Comparison of ENCODE assay signal across 9 cellular contexts in genomic region chr6:16494781-16495180, GRCh38.
A peak's percentile ranks its signal among the peaks of the same experiment; 100 is the strongest.
DNase-seq lines count a peak whose midpoint lies in the region; ATAC-seq, FAIRE-seq and TF ChIP-seq lines count a peak whose summit lies in the region.
"Had no signal": no experiment of that assay in that cellular context is flagged by ENCODE, and none has a peak within 500 bp of the region (broad histone marks: within the 10 kb centered on the region; RNA-seq: fewer than 3 reads in every experiment).

No MANE protein-coding gene starts in this region.

- POLR2A ChIA-PET in GM12878 (lab: Charles Lee) = interaction anchor here (0.7 to 13.1 kb wide), 4 partner anchors 8 to 20 kb away, joined by 3 to 256 read pairs (median 50); no protein-coding TSS in a partner anchor

- CTCF ChIA-PET in GM12878 (lab: Yijun Ruan, JAX) = interaction anchor here (1.1 to 17.6 kb wide), 9 partner anchors 11 to 267 kb away, joined by 4 to 203 read pairs (median 8); partner anchors contain the start of gene ATXN1

- TF ChIP-seq EP300 in GM12878 (IDR thresholded peaks at IDR 0.05; ENCODE audit: borderline replicate concordance in 1 of 2, control insufficient read depth in 1 of 2, low read depth in 2 of 2, low read length in 2 of 2) = peak in 1 of 2 experiments; percentile 87; a peak in 3 of 4 replicates
- TF ChIP-seq EP300 in tibial nerve (IDR thresholded peaks at IDR 0.05) = no peak

- peak; percentile 60 for ATAC-seq in HG03439 (IDR thresholded peaks at IDR 0.05; ENCODE audit: unreplicated experiment)
- peak; percentile 75 for ATAC-seq in GM12878
- no peak for ATAC-seq in gastrocnemius medialis

- peaks cover 60% of the 10 kb centered on the region for H3K4me1 ChIP-seq in GM12878 (ENCODE audit: control insufficient read depth, insufficient read depth, low read length)
- H3K4me1 ChIP-seq in tibial nerve = peaks cover 0 to 6% (median 2%) of the 10 kb centered on the region in 4 donors
- peaks cover 4 to 8% of the 10 kb centered on the region in 2 donors for H3K4me1 ChIP-seq in gastrocnemius medialis

- H3K4me2 ChIP-seq in GM12878 (ENCODE audit: control insufficient read depth, insufficient read depth) = peak overlapping the region; percentile 69

- H3K4me3 ChIP-seq in GM12878 (peak overlapping the region; percentile 3; the same call in 1 of the 2 replicates), tibial nerve (no peak overlapping the region), gastrocnemius medialis (no peak overlapping the region)

- 0% methylated on average over 3 of the region's 3 CpGs for WGBS in GM12878 (ENCODE audit: insufficient coverage, insufficient replicate concordance, low lambda C conversion rate, missing lambda C conversion rate)
- 75 to 87% methylated on average over 3 of the region's 3 CpGs for WGBS in tibial nerve, 2 donors

- no TSS peak for BruUV-seq in GM12878 (replicated peaks; lab: Mats Ljungman, UMichigan)

- intact Hi-C loops in GM12878 (cut with micrococcal nuclease; ENCODE audit: unreplicated experiment) (loop anchor here (5.0 to 10.0 kb wide), 3 partner anchors 98 to 470 kb away; partner anchors contain the start of gene ATXN1), gastrocnemius medialis (cut with DNase I; ENCODE audit: low total_unique reads) (no loop called here)

- H2AFZ ChIP-seq in GM12878 (ENCODE audit: control insufficient read depth, low read depth, low read length) = peak overlapping the region; percentile 10; the same call in 1 of the 2 replicates

- no peaks in the 10 kb centered on the region; a peak in 1 of 4 replicates for H3K36me3 ChIP-seq in GM12878 (ENCODE audit: control insufficient read depth in 2 of 2, insufficient read depth in 2 of 2, low read length in 1 of 2)
- H3K36me3 ChIP-seq in tibial nerve = no peaks in the 10 kb centered on the region
- no peaks in the 10 kb centered on the region for H3K36me3 ChIP-seq in gastrocnemius medialis

- peaks cover 27% of the 10 kb centered on the region for H3K79me2 ChIP-seq in GM12878 (ENCODE audit: control insufficient read depth, insufficient read depth, low read length)

- peak; percentile 34 for DNase-seq in GM10266 (ENCODE audit: extremely low spot score)
- DNase-seq in GM20000 (ENCODE audit: low spot score) = peak; percentile 44
- DNase-seq in GM12878 (ENCODE audit: low read depth, low spot score) = peak; percentile 90
- no peak for DNase-seq in tibial nerve (ENCODE audit: low spot score in 2 of 2)
- DNase-seq in NCI-H2081 (lab: John Stamatoyannopoulos, UW) = no peak
- DNase-seq in activated CD4-positive, alpha-beta T cell treated with anti-CD3 and anti-CD28 coated beads, Interleukin-2, amount 50 U/mL, for 4 hours = no peak
- DNase-seq in gastrocnemius medialis = no peak
- DNase-seq: hippocampal formation had no signal

- no peaks in the 10 kb centered on the region for H4K20me1 ChIP-seq in GM12878 (ENCODE audit: control insufficient read depth, insufficient read depth)

- no peak overlapping the region for H3K9ac ChIP-seq in GM12878 (ENCODE audit: control insufficient read depth, insufficient read depth, low read length)

- TF ChIP-seq POLR2A in GM12878 (IDR thresholded peaks at IDR 0.05; ENCODE audit: low read depth, low read length) (no peak), tibial nerve (IDR thresholded peaks at IDR 0.05) (no peak), gastrocnemius medialis (IDR thresholded peaks at IDR 0.05) (no peak)

- RAD21 ChIA-PET in GM12878 (lab: Charles Lee; ENCODE audit: unreplicated experiment) = interaction anchor here (0.7 to 14.6 kb wide), 9 partner anchors 10 to 264 kb away, joined by 3 to 201 read pairs (median 15); no protein-coding TSS in a partner anchor

- H3K9me3 ChIP-seq in GM12878 (replicated peaks; ENCODE audit: control insufficient read depth, insufficient read depth, low read length) (peaks cover 9% of the 10 kb centered on the region), tibial nerve (no peaks in the 10 kb centered on the region), gastrocnemius medialis (no peaks in the 10 kb centered on the region)

- H3K27me3 ChIP-seq in GM12878 (replicated peaks in 1 of 2; ENCODE audit: control insufficient read depth in 2 of 2, insufficient read depth in 2 of 2, low read length in 1 of 2) (no peaks in the 10 kb centered on the region), tibial nerve (no peaks in the 10 kb centered on the region), gastrocnemius medialis (no peaks in the 10 kb centered on the region)

- SMC1A ChIA-PET in GM12878 (lab: Charles Lee; ENCODE audit: uncharacterized antibody, unreplicated experiment) = interaction anchor here (0.7 to 14.6 kb wide), 12 partner anchors 10 to 268 kb away, joined by 3 to 388 read pairs (median 8); no protein-coding TSS in a partner anchor

- in situ Hi-C loops in GM12878 (cut with MboI) (no loop called here), gastrocnemius medialis (cut with MboI; ENCODE audit: low sequenced_read_pairs in 4 of 4) (no loop called here)

- FAIRE-seq in GM12878 (lab: Jason Lieb, UNC) = peak; percentile 84

- TF ChIP-seq RAD21 in GM12878 (IDR thresholded peaks at IDR 0.05; ENCODE audit: insufficient read depth, low read depth, low read length) = no peak

- no peak for TF ChIP-seq CTCF in GM10266 (IDR thresholded peaks at IDR 0.05; ENCODE audit: control insufficient read depth, insufficient read depth, low read depth, missing control alignments)
- no peak for TF ChIP-seq CTCF in GM20000 (IDR thresholded peaks at IDR 0.05; ENCODE audit: extremely low read depth, missing control alignments)
- TF ChIP-seq CTCF in GM12878 (IDR thresholded peaks at IDR 0.05 in 2 of 3, conservative IDR thresholded peaks at IDR 0.05 in 1 of 3; ENCODE audit: control insufficient read depth in 2 of 3, extremely low read depth in 1 of 3, insufficient read depth in 1 of 3, low read depth in 3 of 3, low read length in 3 of 3) = no peak
- TF ChIP-seq CTCF in tibial nerve (IDR thresholded peaks at IDR 0.05) = no peak
- TF ChIP-seq CTCF in gastrocnemius medialis (IDR thresholded peaks at IDR 0.05 in 4 of 5, conservative IDR thresholded peaks at IDR 0.05 in 1 of 5) = no peak

- peak overlapping the region; percentile 85 for H3K27ac ChIP-seq in GM12878 (ENCODE audit: control insufficient read depth, insufficient read depth)
- no peak overlapping the region for H3K27ac ChIP-seq in tibial nerve
- H3K27ac ChIP-seq in gastrocnemius medialis = no peak overlapping the region

TF ChIP-seq in GM12878, 131 proteins besides CTCF, POLR2A, EP300 and RAD21 (continues in another document):
- TF ChIP-seq POU2F2 (IDR thresholded peaks at IDR 0.05; ENCODE audit: borderline replicate concordance, low read depth, low read length) (peak; percentile 67; the same call in 1 of the 3 replicates), SMAD5 (IDR thresholded peaks at IDR 0.05; ENCODE audit: low read depth) (peak; percentile 43; the same call in 1 of the 2 replicates), IKZF1 (conservative IDR thresholded peaks at IDR 0.05) (peak; percentile 93), FOS (IDR thresholded peaks at IDR 0.05; ENCODE audit: borderline replicate concordance, extremely low read depth, insufficient read length) (no peak), BHLHE40 (IDR thresholded peaks at IDR 0.05; ENCODE audit: borderline replicate concordance in 1 of 2, low read depth in 2 of 2, low read length in 1 of 2) (peak; percentile 35 to 36; a peak in 1 of 4 replicates), CHD4 (IDR thresholded peaks at IDR 0.05) (no peak), RFX5 (IDR thresholded peaks at IDR 0.05; ENCODE audit: low read depth, low read length) (no peak), REST (IDR thresholded peaks at IDR 0.05; ENCODE audit: low read depth, low read length) (no peak), EED (IDR thresholded peaks at IDR 0.05; ENCODE audit: low read depth) (peak; percentile 98)
- TF ChIP-seq, protein P1, sequence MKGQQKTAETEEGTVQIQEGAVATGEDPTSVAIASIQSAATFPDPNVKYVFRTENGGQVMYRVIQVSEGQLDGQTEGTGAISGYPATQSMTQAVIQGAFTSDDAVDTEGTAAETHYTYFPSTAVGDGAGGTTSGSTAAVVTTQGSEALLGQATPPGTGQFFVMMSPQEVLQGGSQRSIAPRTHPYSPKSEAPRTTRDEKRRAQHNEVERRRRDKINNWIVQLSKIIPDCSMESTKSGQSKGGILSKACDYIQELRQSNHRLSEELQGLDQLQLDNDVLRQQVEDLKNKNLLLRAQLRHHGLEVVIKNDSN (IDR thresholded peaks at IDR 0.05; ENCODE audit: borderline replicate concordance, extremely low read length, insufficient read depth, low read depth, low read length) = no peak
- TF ChIP-seq, protein P2, sequence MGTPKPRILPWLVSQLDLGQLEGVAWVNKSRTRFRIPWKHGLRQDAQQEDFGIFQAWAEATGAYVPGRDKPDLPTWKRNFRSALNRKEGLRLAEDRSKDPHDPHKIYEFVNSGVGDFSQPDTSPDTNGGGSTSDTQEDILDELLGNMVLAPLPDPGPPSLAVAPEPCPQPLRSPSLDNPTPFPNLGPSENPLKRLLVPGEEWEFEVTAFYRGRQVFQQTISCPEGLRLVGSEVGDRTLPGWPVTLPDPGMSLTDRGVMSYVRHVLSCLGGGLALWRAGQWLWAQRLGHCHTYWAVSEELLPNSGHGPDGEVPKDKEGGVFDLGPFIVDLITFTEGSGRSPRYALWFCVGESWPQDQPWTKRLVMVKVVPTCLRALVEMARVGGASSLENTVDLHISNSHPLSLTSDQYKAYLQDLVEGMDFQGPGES (IDR thresholded peaks at IDR 0.05) = no peak

Comparison
In these comparisons a context has a peak if more than half of its experiments do, and no peak if none do; other contexts are left out.
1. DNase-seq: peak in GM10266 (single experiment), GM20000 (single experiment) and GM12878 (single experiment); none in tibial nerve (0 of 2), NCI-H2081 (0 of 2), activated CD4-positive, alpha-beta T cell treated with anti-CD3 and anti-CD28 coated beads, Interleukin-2, amount 50 U/mL, for 4 hours (0 of 2) and gastrocnemius medialis (0 of 2).
2. ATAC-seq: peak in HG03439 (single experiment) and GM12878 (single experiment); none in gastrocnemius medialis (0 of 2).